Comparison of ENCODE assay signal across 24 cellular contexts in the genomic region with DNA sequence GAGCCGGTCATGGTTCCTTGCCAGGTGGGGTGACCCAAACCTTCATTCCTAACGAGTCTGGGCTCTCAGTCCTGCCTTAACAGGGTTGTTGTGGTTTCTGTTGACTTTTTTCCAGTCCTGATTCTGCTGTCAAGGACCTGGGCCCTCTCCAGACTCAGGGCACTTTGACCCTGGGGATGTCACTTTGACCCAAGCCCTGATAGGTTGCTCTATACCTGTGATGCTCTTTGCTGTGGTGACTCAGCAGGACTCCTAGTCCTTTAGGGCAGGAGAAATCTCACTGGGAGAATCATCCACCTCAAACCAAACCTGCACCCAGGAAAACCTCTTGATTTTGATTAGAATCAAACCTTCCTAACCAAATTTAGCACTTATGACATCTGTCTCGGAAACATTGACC. TPM values are rescaled to one million over a fixed set of nuclear protein-coding genes. Genes with fewer than 3 reads are reported as not detected.
"Had no signal": no experiment of that assay in that cellular context is flagged by ENCODE, and none has a peak within 500 bp of the region (broad histone marks: within the 10 kb centered on the region; RNA-seq: fewer than 3 reads in every experiment).

No MANE protein-coding gene starts in this region.

- H3K9me3 ChIP-seq: gastrocnemius medialis, psoas muscle, spleen, thoracic aorta, transverse colon had no signal

- H3K4me3 Mint-ChIP-seq: naive thymus-derived CD4-positive, alpha-beta T cell; stimulated activated naive B cell treated with anti-CD40 and anti-IgM and Interleukin-4, amounts not matched to agents 10 μg/mL and 1 μg/mL and 100 μg/mL, for 72 hours; stimulated activated naive CD8-positive, alpha-beta T cell treated with anti-CD3 and anti-CD28 coated beads, Interleukin-15, amount 100 ng/mL, for 72 hours had no signal

- H3K27ac Mint-ChIP-seq: naive thymus-derived CD4-positive, alpha-beta T cell; stimulated activated naive B cell treated with anti-CD40 and anti-IgM and Interleukin-4, amounts not matched to agents 10 μg/mL and 1 μg/mL and 100 μg/mL, for 72 hours; stimulated activated naive CD8-positive, alpha-beta T cell treated with anti-CD3 and anti-CD28 coated beads, Interleukin-15, amount 100 ng/mL, for 72 hours had no signal

- H3K4me1 ChIP-seq: gastrocnemius medialis, heart right ventricle, parathyroid adenoma, psoas muscle, transverse colon had no signal

- H3K27ac ChIP-seq: epithelial cell of prostate, esophagus muscularis mucosa, gastrocnemius medialis, heart right ventricle, parathyroid adenoma, psoas muscle, spleen, thoracic aorta, transverse colon had no signal

- DNase-seq: effector memory CD4-positive, alpha-beta T cell; gastrocnemius medialis; heart right ventricle; left ventricle myocardium superior; mammary epithelial cell; naive thymus-derived CD4-positive, alpha-beta T cell; occipital lobe; psoas muscle; retina; spleen; stimulated activated CD4-positive, alpha-beta T cell treated with anti-CD3 and anti-CD28 coated beads, Interleukin-2, amount 100 ng/mL, for 24 hours; stimulated activated CD4-positive, alpha-beta T cell treated with anti-CD3 and anti-CD28 coated beads, Interleukin-4, amount 100 ng/mL, for 4 hours; stimulated activated naive B cell treated with anti-CD40 and anti-IgM and Interleukin-4, amounts not matched to agents 10 μg/mL and 1 μg/mL and 100 μg/mL, for 72 hours; stimulated activated naive CD8-positive, alpha-beta T cell treated with anti-CD3 and anti-CD28 coated beads, Interleukin-15, amount 100 ng/mL, for 72 hours; transverse colon had no signal

- H3K36me3 ChIP-seq: esophagus muscularis mucosa, gastrocnemius medialis, heart right ventricle, spleen, thoracic aorta, transverse colon had no signal

- H3K36me3 Mint-ChIP-seq: naive thymus-derived CD4-positive, alpha-beta T cell; stimulated activated naive B cell treated with anti-CD40 and anti-IgM and Interleukin-4, amounts not matched to agents 10 μg/mL and 1 μg/mL and 100 μg/mL, for 72 hours had no signal

- H3K4me3 ChIP-seq: esophagus muscularis mucosa, gastrocnemius medialis, heart right ventricle, psoas muscle, spleen, thoracic aorta, transverse colon had no signal

- H3K9me3 Mint-ChIP-seq: stimulated activated naive CD8-positive, alpha-beta T cell treated with anti-CD3 and anti-CD28 coated beads, Interleukin-15, amount 100 ng/mL, for 72 hours had no signal

- ATAC-seq: gastrocnemius medialis; heart right ventricle; left ventricle myocardium superior; naive thymus-derived CD4-positive, alpha-beta T cell; psoas muscle; sciatic nerve; stimulated activated naive B cell treated with anti-CD40 and anti-IgM and Interleukin-4, amounts not matched to agents 10 μg/mL and 1 μg/mL and 100 μg/mL, for 72 hours; stimulated activated naive CD8-positive, alpha-beta T cell treated with anti-CD3 and anti-CD28 coated beads, Interleukin-15, amount 100 ng/mL, for 72 hours had no signal

- H3K4me1 Mint-ChIP-seq: naive thymus-derived CD4-positive, alpha-beta T cell had no signal

RNA-seq across cellular contexts. Expression of gene MPPED1, which starts 20.5 kb away (rescaled TPM):
- total RNA-seq: esophagus muscularis mucosa; fibroblast of villous mesenchyme; gastrocnemius medialis; heart right ventricle; left ventricle myocardium superior; mammary epithelial cell; mesenteric fat pad; mononuclear cell; naive thymus-derived CD4-positive, alpha-beta T cell; psoas muscle; subcutaneous adipose tissue; thoracic aorta; transverse colon had no signal

RNA-seq across cellular contexts. Expression of gene SCUBE1, which starts 48.1 kb away (rescaled TPM):
- total RNA-seq: fibroblast of villous mesenchyme, mammary epithelial cell had no signal
